In genomic region chr11:20156280-20156875, GRCh38 we compare ENCODE assay signal across 9 cellular contexts. TPM values are rescaled to one million over a fixed set of nuclear protein-coding genes. Genes with fewer than 3 reads are reported as not detected.
A peak's percentile ranks its signal among the peaks of the same experiment; 100 is the strongest.
DNase-seq lines count a peak whose midpoint lies in the region; ATAC-seq, FAIRE-seq and TF ChIP-seq lines count a peak whose summit lies in the region.
"Had no signal": no experiment of that assay in that cellular context is flagged by ENCODE, and none has a peak within 500 bp of the region (broad histone marks: within the 10 kb centered on the region; RNA-seq: fewer than 3 reads in every experiment).

No MANE protein-coding gene starts in this region.

- H3K36me3 Mint-ChIP-seq in central memory CD8-positive, alpha-beta T cell (ENCODE audit: insufficient read depth), result peaks cover 14% of the 10 kb centered on the region

- H3K27ac ChIP-seq in pancreas (no peak overlapping the region), foreskin keratinocyte (no peak overlapping the region)

- TF ChIP-seq CTCF in pancreas (IDR thresholded peaks at IDR 0.05) (no peak), foreskin keratinocyte (conservative IDR thresholded peaks at IDR 0.05) (no peak)

- H3K36me3 ChIP-seq in pancreas, result no peaks in the 10 kb centered on the region

- FAIRE-seq in pancreas (lab: Jason Lieb, UNC), result no peak

- H3K9me3 Mint-ChIP-seq in central memory CD8-positive, alpha-beta T cell, result no peaks in the 10 kb centered on the region

- DNase-seq in COR-L47 (lab: John Stamatoyannopoulos, UW) (peak; percentile 66), RPMI8226 (peak; percentile 4), pancreas (peak in 2 of 6 donors; percentile 23 to 55), mucosa of gallbladder (ENCODE audit: low spot score) (no peak), occipital lobe (lab: John Stamatoyannopoulos, UW) (no peak), foreskin keratinocyte (no peak)
- peak in 1 of 2 donors; percentile 37 for DNase-seq in central memory CD8-positive, alpha-beta T cell (ENCODE audit: low spot score in 2 of 2)
- DNase-seq: NCI-H187 treated with DMSO at 0.1 percent for 48 hours had no signal

- H3K27me3 Mint-ChIP-seq in central memory CD8-positive, alpha-beta T cell, result peaks cover 58% of the 10 kb centered on the region

- H3K4me1 ChIP-seq in pancreas, result peaks cover 0 to 4% (median 0%) of the 10 kb centered on the region in 3 donors
- peaks cover 4% of the 10 kb centered on the region for H3K4me1 ChIP-seq in foreskin keratinocyte

- WGBS in pancreas, 2 donors, result 3 to 5% methylated on average over 29 to 51 of the region's 51 CpGs

- peak; percentile 58 for ATAC-seq in central memory CD8-positive, alpha-beta T cell (replicated peaks; ENCODE audit: extremely low read depth, poor library complexity, severe bottlenecking)
- peak in 3 of 4 donors; percentile 24 to 51 (median 35) for ATAC-seq in pancreas
- no peak for ATAC-seq in GM18517 (IDR thresholded peaks at IDR 0.05; ENCODE audit: unreplicated experiment)
- ATAC-seq in foreskin keratinocyte, result no peak

- no peaks in the 10 kb centered on the region for H3K9me3 ChIP-seq in pancreas

- H3K4me3 ChIP-seq in pancreas, result peak overlapping the region in 2 of 4 donors; percentile 16 to 43

- H3K4me3 Mint-ChIP-seq in central memory CD8-positive, alpha-beta T cell, result peak overlapping the region; percentile 76

- intact Hi-C loops in pancreas (cut with DNase I), result no loop called here

- H3K27ac Mint-ChIP-seq in central memory CD8-positive, alpha-beta T cell (ENCODE audit: low read depth), result peak overlapping the region; percentile 63

- peaks cover 18 to 57% (median 23%) of the 10 kb centered on the region in 4 donors for H3K27me3 ChIP-seq in pancreas
- H3K27me3 ChIP-seq in foreskin keratinocyte, result peaks cover 88% of the 10 kb centered on the region

- no peaks in the 10 kb centered on the region for H3K4me1 Mint-ChIP-seq in central memory CD8-positive, alpha-beta T cell

RNA-seq across cellular contexts. Expression of gene DBX1, which starts 3.9 kb away (rescaled TPM):
- total RNA-seq in pancreas (not detected), mucosa of gallbladder (not detected), occipital lobe (not detected), foreskin keratinocyte (not detected in 2 replicates)
- polyA plus RNA-seq in pancreas (not detected), foreskin keratinocyte (not detected in 2 replicates)

Comparison
In these comparisons a context has a peak if more than half of its experiments do, and no peak if none do; other contexts are left out.
1. DNase-seq: peak in COR-L47 (single experiment) and RPMI8226 (single experiment); none in mucosa of gallbladder (single experiment), occipital lobe (single experiment) and foreskin keratinocyte (0 of 2).
2. ATAC-seq: peak in central memory CD8-positive, alpha-beta T cell (single experiment) and pancreas (3 of 4); none in GM18517 (single experiment) and foreskin keratinocyte (single experiment).